ENCODE assay signal across 27 cellular contexts in the genomic region with DNA sequence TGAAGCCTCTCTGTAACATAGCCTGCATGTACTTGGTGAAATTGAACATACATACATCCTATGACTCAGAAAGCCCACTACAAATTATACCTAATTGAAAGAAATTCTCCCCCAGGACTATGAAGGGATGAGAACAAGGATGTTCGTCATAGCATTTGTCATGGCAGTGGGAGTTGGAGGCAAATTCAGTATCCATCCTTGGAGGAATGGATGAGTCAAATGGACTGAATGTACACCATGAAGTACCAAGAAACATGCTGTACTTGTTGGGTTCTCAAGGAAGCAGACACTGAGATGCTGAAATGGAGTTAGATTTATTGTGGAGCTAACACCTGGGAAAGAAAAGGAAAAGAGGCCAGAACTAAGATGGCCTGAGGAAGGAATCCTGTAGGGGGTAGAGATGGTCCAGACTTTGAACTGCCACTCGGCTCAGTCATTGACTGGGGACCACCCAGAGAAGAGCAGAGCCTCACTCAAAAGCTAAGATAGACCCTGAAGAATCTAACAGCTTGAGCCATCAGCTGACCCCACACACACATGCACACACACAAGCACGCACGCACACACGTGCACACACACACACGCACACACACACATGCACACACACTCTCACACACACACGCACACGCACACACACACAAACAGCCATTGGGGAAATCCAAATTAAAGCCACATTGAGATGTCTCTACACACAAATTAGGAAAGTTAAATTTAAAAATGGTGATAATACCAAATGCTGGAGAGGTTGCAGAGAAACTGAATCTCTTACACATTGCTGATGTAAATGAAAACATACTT. TPM values are rescaled to one million over a fixed set of nuclear protein-coding genes. Genes with fewer than 3 reads are reported as not detected.
"Had no signal": no experiment of that assay in that cellular context is flagged by ENCODE, and none has a peak within 500 bp of the region (broad histone marks: within the 10 kb centered on the region; RNA-seq: fewer than 3 reads in every experiment).

No MANE protein-coding gene starts in this region.

- FAIRE-seq: kidney, urothelium cell line had no signal

- H3K4me1 ChIP-seq: breast epithelium, testis had no signal

- H3K27ac ChIP-seq: breast epithelium, esophagus squamous epithelium, neutrophil, ovary, testis, transverse colon, VCaP had no signal

- H3K27me3 ChIP-seq: breast epithelium, ovary, testis, transverse colon had no signal

- H3K36me3 ChIP-seq: breast epithelium, esophagus squamous epithelium, neutrophil, ovary, transverse colon had no signal

- H3K4me3 ChIP-seq: breast epithelium, esophagus squamous epithelium, ovary, testis, transverse colon had no signal

- H3K9me3 ChIP-seq: neutrophil, ovary, testis, transverse colon had no signal

- ATAC-seq: activated naive CD8-positive, alpha-beta T cell treated with anti-CD3 and anti-CD28 coated beads, Interleukin-2, amount 50 U/mL, for 24 hours had no signal

- DNase-seq: activated CD4-positive, alpha-beta memory T cell treated with anti-CD3 and anti-CD28 coated beads for 36 hours; activated CD4-positive, alpha-beta T cell treated with anti-CD3 and anti-CD28 coated beads for 4 hours; activated CD8-positive, alpha-beta memory T cell treated with anti-CD3 and anti-CD28 coated beads, Interleukin-2, amount 50 U/mL, for 4 hours; activated gamma-delta T cell; activated naive CD4-positive, alpha-beta T cell treated with anti-CD3 and anti-CD28 coated beads, Interleukin-2, amount 50 U/mL, for 16 hours; activated naive CD8-positive, alpha-beta T cell treated with anti-CD3 and anti-CD28 coated beads, Interleukin-2, amount 50 U/mL, for 24 hours; activated T-cell treated with anti-CD3 and anti-CD28 coated beads, Interleukin-2, amount 50 U/mL, for 1 hour; central memory CD4-positive, alpha-beta T cell; effector CD4-positive, alpha-beta T cell; esophagus squamous epithelium; hippocampal formation; kidney; naive B cell; nephron progenitor cell; ovary; stimulated activated CD4-positive, alpha-beta T cell treated with anti-CD3 and anti-CD28 coated beads, Interleukin-2, amount 100 ng/mL, for 48 hours; stimulated activated naive CD4-positive, alpha-beta T cell treated with Interleukin-2 at 50 U/mL for 16 hours; testis; transverse colon had no signal

RNA-seq across cellular contexts. Expression of a gene that starts 22.3 kb away (rescaled TPM):
- total RNA-seq: activated CD4-positive, alpha-beta memory T cell treated with anti-CD3 and anti-CD28 coated beads for 36 hours; activated CD8-positive, alpha-beta memory T cell treated with anti-CD3 and anti-CD28 coated beads for 36 hours; activated T-helper 1 cell treated with anti-CD3 and anti-CD28 coated beads, Interleukin-12 subunit alpha, Interleukin-12 subunit beta, Interleukin-2, Interleukin-4 antibody, amounts not matched to agents 30 ng/mL and 10 ng/mL and 1 ng/mL, durations not matched to agents 14 hours and 24 hours and 36 hours; mesothelial cell of epicardium; T-helper 1 cell treated with Interleukin-12 subunit alpha and Interleukin-12 subunit beta and Interleukin-4 antibody, amounts not matched to agents 30 ng/mL and 1 ng/mL, for 36 hours had no signal
- polyA plus RNA-seq: ovary had no signal
